ENCODE assay signal across 17 cellular contexts in the genomic region with DNA sequence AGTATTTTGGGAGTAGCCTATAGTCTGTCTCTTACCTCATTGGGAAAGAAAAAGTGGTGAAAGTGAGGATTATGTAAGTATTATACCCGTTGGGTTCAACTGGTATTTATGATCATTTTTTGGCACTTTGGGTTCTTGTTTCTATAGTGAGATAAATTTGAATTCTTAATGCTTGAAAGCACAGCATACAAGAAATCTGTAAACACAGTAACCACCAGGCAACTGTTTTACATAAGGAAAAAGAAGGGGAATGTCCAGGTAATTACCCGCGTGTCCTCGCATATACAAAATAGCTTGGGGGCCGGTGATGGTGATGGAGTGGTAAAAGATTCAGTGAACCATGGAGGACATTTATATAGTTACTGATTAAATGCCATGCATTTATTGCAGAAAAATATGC.
DNase-seq lines count a peak whose midpoint lies in the region; ATAC-seq and TF ChIP-seq lines count a peak whose summit lies in the region.
"Had no signal": no experiment of that assay in that cellular context is flagged by ENCODE, and none has a peak within 500 bp of the region (broad histone marks: within the 10 kb centered on the region; RNA-seq: fewer than 3 reads in every experiment).

No MANE protein-coding gene starts in this region.

- H3K4me3 ChIP-seq in neural cell (ENCODE audit: low read length) = no peak overlapping the region
- H3K4me3 ChIP-seq: K562, lung, smooth muscle cell, thoracic aorta had no signal

- peaks cover 76% of the 10 kb centered on the region for H3K79me2 ChIP-seq in neural cell (replicated peaks; ENCODE audit: insufficient read depth, low read length)

- H3K4me3 Mint-ChIP-seq in stimulated activated naive CD8-positive, alpha-beta T cell treated with anti-CD3 and anti-CD28 coated beads, Interleukin-15, amount 100 ng/mL, for 72 hours = no peak overlapping the region
- H3K4me3 Mint-ChIP-seq: CD4-positive, alpha-beta T cell had no signal

- TF ChIP-seq EP300 in neural cell (conservative IDR thresholded peaks at IDR 0.05; ENCODE audit: poor library complexity, severe bottlenecking) = no peak

- H3K27ac Mint-ChIP-seq in stimulated activated naive CD8-positive, alpha-beta T cell treated with anti-CD3 and anti-CD28 coated beads, Interleukin-15, amount 100 ng/mL, for 72 hours = no peak overlapping the region
- H3K27ac Mint-ChIP-seq: CD4-positive, alpha-beta T cell had no signal

- in situ Hi-C loops in G401 (cut with HindIII; ENCODE audit: low sequenced_read_pairs) = no loop called here

- no peaks in the 10 kb centered on the region for H3K27me3 Mint-ChIP-seq in stimulated activated naive CD8-positive, alpha-beta T cell treated with anti-CD3 and anti-CD28 coated beads, Interleukin-15, amount 100 ng/mL, for 72 hours
- H3K27me3 Mint-ChIP-seq: CD4-positive, alpha-beta T cell had no signal

- no peak overlapping the region for H3K4me2 ChIP-seq in neural cell (ENCODE audit: low read length)
- H3K4me2 ChIP-seq: smooth muscle cell had no signal

- no peaks in the 10 kb centered on the region for H3K27me3 ChIP-seq in neural cell (ENCODE audit: insufficient read depth, low read depth, low read length)

- ATAC-seq in GM18907 (IDR thresholded peaks at IDR 0.05; ENCODE audit: unreplicated experiment) (peak; percentile 61), GM21825 (IDR thresholded peaks at IDR 0.05; ENCODE audit: unreplicated experiment) (peak; percentile 44), HG03439 (IDR thresholded peaks at IDR 0.05; ENCODE audit: unreplicated experiment) (peak; percentile 36)
- ATAC-seq in activated CD4-positive, CD25-positive, alpha-beta regulatory T cell treated with anti-CD3 and anti-CD28 coated beads, Interleukin-2, amount 50 U/mL, for 24 hours = no peak
- ATAC-seq in stimulated activated naive CD8-positive, alpha-beta T cell treated with anti-CD3 and anti-CD28 coated beads, Interleukin-15, amount 100 ng/mL, for 72 hours = no peak
- ATAC-seq: K562, Right ventricle myocardium inferior had no signal

- H3K9me3 Mint-ChIP-seq in stimulated activated naive CD8-positive, alpha-beta T cell treated with anti-CD3 and anti-CD28 coated beads, Interleukin-15, amount 100 ng/mL, for 72 hours = peaks cover 0 to 7% of the 10 kb centered on the region in 2 donors

- peaks cover 15% of the 10 kb centered on the region for H4K20me1 ChIP-seq in neural cell (ENCODE audit: insufficient read depth)

- H3K4me1 Mint-ChIP-seq in stimulated activated naive CD8-positive, alpha-beta T cell treated with anti-CD3 and anti-CD28 coated beads, Interleukin-15, amount 100 ng/mL, for 72 hours = peaks cover 5% of the 10 kb centered on the region

- H3F3A ChIP-seq in neural cell (ENCODE audit: insufficient read depth, low read length, poor library complexity, severe bottlenecking) = peaks cover 7% of the 10 kb centered on the region

- TF ChIP-seq RAD21 in neural cell (conservative IDR thresholded peaks at IDR 0.05) = no peak

- peaks cover 16% of the 10 kb centered on the region for H3K36me3 ChIP-seq in neural cell (ENCODE audit: insufficient read depth, low read length)

- H3K27ac ChIP-seq in neural cell (ENCODE audit: low read length) = no peak overlapping the region
- H3K27ac ChIP-seq: thoracic aorta had no signal

- no peak for DNase-seq in G401 (ENCODE audit: low spot score)
- DNase-seq in stimulated activated naive CD8-positive, alpha-beta T cell treated with anti-CD3 and anti-CD28 coated beads, Interleukin-15, amount 100 ng/mL, for 72 hours = no peak
- DNase-seq in SW480 (ENCODE audit: low spot score) = no peak
- DNase-seq: activated CD8-positive, alpha-beta memory T cell treated with anti-CD3 and anti-CD28 coated beads, Interleukin-2, amount 50 U/mL, for 4 hours; CD4-positive, alpha-beta T cell; NCI-H1694 treated with DMSO at 0.1 percent for 48 hours; NCI-H774 had no signal

- no peak for TF ChIP-seq CTCF in neural cell (IDR thresholded peaks at IDR 0.05; ENCODE audit: poor library complexity, severe bottlenecking)

- H3K9me2 ChIP-seq in neural cell (ENCODE audit: insufficient read depth, low read length) = no peaks in the 10 kb centered on the region

- no peaks in the 10 kb centered on the region for H3K9me3 ChIP-seq in neural cell (ENCODE audit: low read length)
- H3K9me3 ChIP-seq: thoracic aorta had no signal

- no peak overlapping the region for H3K9ac ChIP-seq in neural cell (ENCODE audit: low read length)

- no peak overlapping the region for H2AFZ ChIP-seq in neural cell (ENCODE audit: low read depth, low read length)

TF ChIP-seq in neural cell, 6 proteins besides CTCF, POLR2A, EP300 and RAD21:
- TF ChIP-seq EZH2 (IDR thresholded peaks at IDR 0.05; ENCODE audit: borderline replicate concordance, insufficient read depth, low read length, poor library complexity, severe bottlenecking) (no peak), POLR2AphosphoS5 (IDR thresholded peaks at IDR 0.05) (peak; percentile 24)

Comparison
In these comparisons a context has a peak if more than half of its experiments do, and no peak if none do; other contexts are left out.
1. ATAC-seq: peak in GM18907 (single experiment), GM21825 (single experiment) and HG03439 (single experiment); none in activated CD4-positive, CD25-positive, alpha-beta regulatory T cell treated with anti-CD3 and anti-CD28 coated beads, Interleukin-2, amount 50 U/mL, for 24 hours (0 of 2) and stimulated activated naive CD8-positive, alpha-beta T cell treated with anti-CD3 and anti-CD28 coated beads, Interleukin-15, amount 100 ng/mL, for 72 hours (single experiment).